15 cellular contexts compared by ENCODE assay signal in genomic region chr6:44056392-44057237, GRCh38.
DNase-seq lines count a peak whose midpoint lies in the region; ATAC-seq, FAIRE-seq and TF ChIP-seq lines count a peak whose summit lies in the region.
"Had no signal": no experiment of that assay in that cellular context is flagged by ENCODE, and none has a peak within 500 bp of the region (broad histone marks: within the 10 kb centered on the region; RNA-seq: fewer than 3 reads in every experiment).

No MANE protein-coding gene starts in this region.

- FAIRE-seq in bronchial epithelial cell (lab: Jason Lieb, UNC) = no peak

- peak overlapping the region; percentile 18; the same call in 1 of the 2 replicates for H3K9ac ChIP-seq in GM23248

- no peaks in the 10 kb centered on the region for H3K9me3 Mint-ChIP-seq in activated CD4-positive, alpha-beta T cell treated with anti-CD3 and anti-CD28 coated beads, Interleukin-2, amount 10 ng/mL, durations not matched to agents 24 days and 14 days

- peaks cover 86% of the 10 kb centered on the region for H3K4me1 ChIP-seq in GM23248 (ENCODE audit: insufficient read depth)
- peaks cover 24 to 63% (median 39%) of the 10 kb centered on the region in 4 donors for H3K4me1 ChIP-seq in stomach
- H3K4me1 ChIP-seq in tibial artery = peaks cover 0 to 62% (median 24%) of the 10 kb centered on the region in 4 donors

- DNase-seq in GM23248 (peak; percentile 59), bronchial epithelial cell (ENCODE audit: low read depth) (peak; percentile 70), left ventricle myocardium superior (peak; percentile 84), stomach (no peak), tibial artery (no peak), left lobe of liver (ENCODE audit: low spot score) (no peak)
- no peak for DNase-seq in activated CD4-positive, alpha-beta T cell treated with anti-CD3 and anti-CD28 coated beads, Interleukin-2, amount 10 ng/mL, durations not matched to agents 24 days and 14 days
- DNase-seq: activated CD4-positive, CD25-positive, alpha-beta regulatory T cell; activated naive CD4-positive, alpha-beta T cell; DMS53; esophagus squamous epithelium; NCI-H187 treated with DMSO at 0.1 percent for 48 hours had no signal

- no peaks in the 10 kb centered on the region for H4K20me1 ChIP-seq in GM23248 (ENCODE audit: insufficient read depth)

- H3K4me3 Mint-ChIP-seq in activated CD4-positive, alpha-beta T cell treated with anti-CD3 and anti-CD28 coated beads, Interleukin-2, amount 10 ng/mL, durations not matched to agents 24 days and 14 days = no peak overlapping the region
- H3K4me3 Mint-ChIP-seq: GM23338 had no signal

- H3K36me3 ChIP-seq in GM23248 (ENCODE audit: low read depth) (no peaks in the 10 kb centered on the region), bronchial epithelial cell (ENCODE audit: control insufficient read depth, insufficient read depth, low read length) (no peaks in the 10 kb centered on the region), stomach (no peaks in the 10 kb centered on the region), tibial artery (no peaks in the 10 kb centered on the region)
- H3K36me3 ChIP-seq: esophagus squamous epithelium, Peyer's patch had no signal

- no peaks in the 10 kb centered on the region for H3K36me3 Mint-ChIP-seq in activated CD4-positive, alpha-beta T cell treated with anti-CD3 and anti-CD28 coated beads, Interleukin-2, amount 10 ng/mL, durations not matched to agents 24 days and 14 days (ENCODE audit: low read depth)

- H3K27ac ChIP-seq in GM23248 (peak overlapping the region; percentile 88; the same call in 1 of the 2 replicates), stomach (peak overlapping the region in 3 of 5 donors; percentile 76 to 83 (median 81)), tibial artery (peak overlapping the region in 1 of 2 donors; percentile 66)

- no peak overlapping the region for H3K4me3 ChIP-seq in GM23248
- no peak overlapping the region for H3K4me3 ChIP-seq in bronchial epithelial cell (ENCODE audit: low read depth, low read length)
- H3K4me3 ChIP-seq in stomach = no peak overlapping the region
- no peak overlapping the region for H3K4me3 ChIP-seq in tibial artery
- H3K4me3 ChIP-seq: esophagus squamous epithelium, GM23338, Peyer's patch had no signal

- no peaks in the 10 kb centered on the region for H3K27me3 Mint-ChIP-seq in activated CD4-positive, alpha-beta T cell treated with anti-CD3 and anti-CD28 coated beads, Interleukin-2, amount 10 ng/mL, durations not matched to agents 24 days and 14 days

- no peak for TF ChIP-seq EP300 in stomach (IDR thresholded peaks at IDR 0.05)

- WGBS in GM23248 (ENCODE audit: low coverage in 1 of 2, low lambda C conversion rate in 2 of 2, missing lambda C conversion rate in 2 of 2), 2 experiments = 77 to 79% methylated on average over 13 of the region's 13 CpGs
- WGBS in stomach, 5 donors = 74 to 85% (median 82%) methylated on average over 9 to 13 of the region's 13 CpGs

- intact Hi-C loops in left ventricle myocardium superior (cut with micrococcal nuclease) (no loop called here), stomach (cut with DNase I; ENCODE audit: low total_unique reads) (no loop called here), tibial artery (cut with DNase I; ENCODE audit: low total_unique reads) (no loop called here)
- intact Hi-C loops in activated CD4-positive, alpha-beta T cell treated with anti-CD3 and anti-CD28 coated beads, Interleukin-2, amount 10 ng/mL, durations not matched to agents 24 days and 14 days (cut with micrococcal nuclease) = no loop called here

- peaks cover 16% of the 10 kb centered on the region for H3K4me1 Mint-ChIP-seq in activated CD4-positive, alpha-beta T cell treated with anti-CD3 and anti-CD28 coated beads, Interleukin-2, amount 10 ng/mL, durations not matched to agents 24 days and 14 days

- no peaks in the 10 kb centered on the region for H3K9me2 ChIP-seq in GM23248 (ENCODE audit: insufficient read depth)

- H3K27me3 ChIP-seq in GM23248 (replicated peaks; ENCODE audit: insufficient read depth) = no peaks in the 10 kb centered on the region
- no peaks in the 10 kb centered on the region for H3K27me3 ChIP-seq in bronchial epithelial cell (ENCODE audit: control insufficient read depth, insufficient read depth, low read length)
- H3K27me3 ChIP-seq in stomach = no peaks in the 10 kb centered on the region
- no peaks in the 10 kb centered on the region for H3K27me3 ChIP-seq in tibial artery
- H3K27me3 ChIP-seq: esophagus squamous epithelium, Peyer's patch had no signal

- TF ChIP-seq POLR2A in stomach (IDR thresholded peaks at IDR 0.05) = no peak

- no peak overlapping the region for H3K27ac Mint-ChIP-seq in activated CD4-positive, alpha-beta T cell treated with anti-CD3 and anti-CD28 coated beads, Interleukin-2, amount 10 ng/mL, durations not matched to agents 24 days and 14 days
- H3K27ac Mint-ChIP-seq: GM23338 had no signal

- ATAC-seq in left ventricle myocardium superior = peak; percentile 2
- ATAC-seq in left lobe of liver = no peak
- no peak for ATAC-seq in HG02981 (IDR thresholded peaks at IDR 0.05; ENCODE audit: unreplicated experiment)
- ATAC-seq: GM23338 had no signal

- H3F3A ChIP-seq in GM23248 (ENCODE audit: insufficient read depth) = peaks cover 70% of the 10 kb centered on the region

- peak overlapping the region; percentile 29 for H3K4me2 ChIP-seq in GM23248 (ENCODE audit: unreplicated experiment)
- H3K4me2 ChIP-seq: GM23338 had no signal

- H3K79me2 ChIP-seq in GM23248 (ENCODE audit: insufficient read depth) = no peaks in the 10 kb centered on the region

- no peak overlapping the region for H2AFZ ChIP-seq in GM23248
- H2AFZ ChIP-seq: GM23338 had no signal

- H3K9me3 ChIP-seq in GM23248 (ENCODE audit: low read depth) = no peaks in the 10 kb centered on the region
- H3K9me3 ChIP-seq in stomach = no peaks in the 10 kb centered on the region
- H3K9me3 ChIP-seq in tibial artery = no peaks in the 10 kb centered on the region

- in situ Hi-C loops in GM23248 (cut with MboI) = no loop called here

- TF ChIP-seq CTCF in bronchial epithelial cell (IDR thresholded peaks at IDR 0.05; ENCODE audit: insufficient read depth, low read length, severe bottlenecking) = no peak
- no peak for TF ChIP-seq CTCF in stomach (IDR thresholded peaks at IDR 0.05)
- TF ChIP-seq CTCF in tibial artery (IDR thresholded peaks at IDR 0.05) = no peak

Comparison
In these comparisons a context has a peak if more than half of its experiments do, and no peak if none do; other contexts are left out.
1. DNase-seq: peak in GM23248 (single experiment), bronchial epithelial cell (single experiment) and left ventricle myocardium superior (single experiment); none in stomach (single experiment), tibial artery (0 of 2), left lobe of liver (single experiment) and activated CD4-positive, alpha-beta T cell treated with anti-CD3 and anti-CD28 coated beads, Interleukin-2, amount 10 ng/mL, durations not matched to agents 24 days and 14 days (single experiment).